In genomic region chr9:34363619-34364351, GRCh38 we compare ENCODE assay signal across 1 cellular context.
TF ChIP-seq lines count a peak whose summit lies in the region.

No MANE protein-coding gene starts in this region.

TF ChIP-seq in HEK293, 187 proteins besides CTCF, POLR2A, EP300 and RAD21 (continued from another document):
- TF ChIP-seq ZSCAN4 (tag by site-specific recombination; IDR thresholded peaks at IDR 0.05) (0 out of 2 replicates have a peak, but pooled peaks have one; percentile 12), KLF16 (tag by site-specific recombination; IDR thresholded peaks at IDR 0.05) (no peak), ZNF426 (tag by site-specific recombination; IDR thresholded peaks at IDR 0.05) (no peak)
